Comparison of ENCODE assay signal across 1 cellular context in genomic region chr14:69574954-69575295, GRCh38.
TF ChIP-seq lines count a peak whose summit lies in the region.

No MANE protein-coding gene starts in this region.

TF ChIP-seq in HCT116, 20 proteins besides CTCF, POLR2A, EP300 and RAD21 (continued from another document):
- TF ChIP-seq, protein P1, sequence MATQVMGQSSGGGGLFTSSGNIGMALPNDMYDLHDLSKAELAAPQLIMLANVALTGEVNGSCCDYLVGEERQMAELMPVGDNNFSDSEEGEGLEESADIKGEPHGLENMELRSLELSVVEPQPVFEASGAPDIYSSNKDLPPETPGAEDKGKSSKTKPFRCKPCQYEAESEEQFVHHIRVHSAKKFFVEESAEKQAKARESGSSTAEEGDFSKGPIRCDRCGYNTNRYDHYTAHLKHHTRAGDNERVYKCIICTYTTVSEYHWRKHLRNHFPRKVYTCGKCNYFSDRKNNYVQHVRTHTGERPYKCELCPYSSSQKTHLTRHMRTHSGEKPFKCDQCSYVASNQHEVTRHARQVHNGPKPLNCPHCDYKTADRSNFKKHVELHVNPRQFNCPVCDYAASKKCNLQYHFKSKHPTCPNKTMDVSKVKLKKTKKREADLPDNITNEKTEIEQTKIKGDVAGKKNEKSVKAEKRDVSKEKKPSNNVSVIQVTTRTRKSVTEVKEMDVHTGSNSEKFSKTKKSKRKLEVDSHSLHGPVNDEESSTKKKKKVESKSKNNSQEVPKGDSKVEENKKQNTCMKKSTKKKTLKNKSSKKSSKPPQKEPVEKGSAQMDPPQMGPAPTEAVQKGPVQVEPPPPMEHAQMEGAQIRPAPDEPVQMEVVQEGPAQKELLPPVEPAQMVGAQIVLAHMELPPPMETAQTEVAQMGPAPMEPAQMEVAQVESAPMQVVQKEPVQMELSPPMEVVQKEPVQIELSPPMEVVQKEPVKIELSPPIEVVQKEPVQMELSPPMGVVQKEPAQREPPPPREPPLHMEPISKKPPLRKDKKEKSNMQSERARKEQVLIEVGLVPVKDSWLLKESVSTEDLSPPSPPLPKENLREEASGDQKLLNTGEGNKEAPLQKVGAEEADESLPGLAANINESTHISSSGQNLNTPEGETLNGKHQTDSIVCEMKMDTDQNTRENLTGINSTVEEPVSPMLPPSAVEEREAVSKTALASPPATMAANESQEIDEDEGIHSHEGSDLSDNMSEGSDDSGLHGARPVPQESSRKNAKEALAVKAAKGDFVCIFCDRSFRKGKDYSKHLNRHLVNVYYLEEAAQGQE (IDR thresholded peaks at IDR 0.05; ENCODE audit: low read depth) = no peak
- TF ChIP-seq ELF1 (IDR thresholded peaks at IDR 0.05; ENCODE audit: borderline replicate concordance, low read depth) (no peak), ZFX (IDR thresholded peaks at IDR 0.05) (no peak), CEBPB (IDR thresholded peaks at IDR 0.05; ENCODE audit: low read depth) (no peak), EGR1 (IDR thresholded peaks at IDR 0.05; ENCODE audit: low read depth) (no peak), YY1 (IDR thresholded peaks at IDR 0.05; ENCODE audit: extremely low read depth, insufficient replicate concordance, low read depth, low read length) (no peak)
- TF ChIP-seq, protein P2, sequence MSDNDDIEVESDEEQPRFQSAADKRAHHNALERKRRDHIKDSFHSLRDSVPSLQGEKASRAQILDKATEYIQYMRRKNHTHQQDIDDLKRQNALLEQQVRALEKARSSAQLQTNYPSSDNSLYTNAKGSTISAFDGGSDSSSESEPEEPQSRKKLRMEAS (IDR thresholded peaks at IDR 0.05) = no peak
